ENCODE assay signal across 8 cellular contexts in genomic region chr2:196592331-196592911, GRCh38. TPM values are rescaled to one million over a fixed set of nuclear protein-coding genes. Genes with fewer than 3 reads are reported as not detected.
DNase-seq lines count a peak whose midpoint lies in the region; ATAC-seq and TF ChIP-seq lines count a peak whose summit lies in the region.

No MANE protein-coding gene starts in this region.

- peaks cover 7 to 10% (median 10%) of the 10 kb centered on the region in 3 donors for H3K4me1 ChIP-seq in skeletal muscle tissue (ENCODE audit: control insufficient read depth in 3 of 3, insufficient read depth in 3 of 3, low read length in 3 of 3)

- H3K27ac ChIP-seq in skeletal muscle tissue (ENCODE audit: low read depth, low read length) = no peak overlapping the region

- H3K9me3 ChIP-seq in iPS-18c (ENCODE audit: control insufficient read depth, insufficient read depth, low read length) (no peaks in the 10 kb centered on the region), skeletal muscle tissue (ENCODE audit: control insufficient read depth in 3 of 3, low read length in 3 of 3) (no peaks in the 10 kb centered on the region)

- TF ChIP-seq CTCF in astrocyte of the spinal cord (IDR thresholded peaks at IDR 0.05; ENCODE audit: low read depth, low read length) = peak; percentile 23

- H3K27me3 ChIP-seq in skeletal muscle tissue (ENCODE audit: control insufficient read depth in 3 of 3, insufficient read depth in 3 of 3, low read length in 3 of 3) = peaks cover 10 to 22% (median 16%) of the 10 kb centered on the region in 3 donors

- DNase-seq in NCI-H1436 (lab: John Stamatoyannopoulos, UW) (peak; percentile 56), NCI-H1436 treated with DMSO at 0.1 percent for 48 hours (lab: John Stamatoyannopoulos, UW) (no peak), NCI-H2171 treated with DMSO at 0.1 percent for 48 hours (lab: John Stamatoyannopoulos, UW) (peak; percentile 80), astrocyte of the spinal cord (ENCODE audit: low read depth, low spot score) (peak; percentile 60), NOMO-1 treated with dmso at 0.1 percent for 144 hours (lab: John Stamatoyannopoulos, UW; ENCODE audit: unreplicated experiment) (no peak)

- peak overlapping the region in 2 of 3 donors; percentile 32 to 66 for H3K9ac ChIP-seq in skeletal muscle tissue (ENCODE audit: low read depth in 1 of 3, low read length in 3 of 3)

- H3K36me3 ChIP-seq in skeletal muscle tissue (ENCODE audit: control insufficient read depth in 3 of 3, insufficient read depth in 3 of 3, low read length in 3 of 3) = no peaks in the 10 kb centered on the region

- peak; percentile 30 for ATAC-seq in HG02610 (IDR thresholded peaks at IDR 0.05; ENCODE audit: unreplicated experiment)

- H3K4me3 ChIP-seq in astrocyte of the spinal cord (ENCODE audit: low read depth, low read length) (peak overlapping the region; percentile 61), iPS-18c (ENCODE audit: insufficient read depth, low read depth, low read length) (peak overlapping the region; percentile 79), skeletal muscle tissue (ENCODE audit: low read length in 3 of 3) (peak overlapping the region; percentile 62 to 74 (median 63))

- in situ Hi-C loops in astrocyte of the spinal cord (cut with HindIII; ENCODE audit: low sequenced_read_pairs) = no loop called here

RNA-seq across cellular contexts. Expression of gene HECW2, which starts 0.9 kb away (rescaled TPM):
- 23.5 TPM for total RNA-seq in skeletal muscle tissue

RNA-seq across cellular contexts. Expression of gene CCDC150, which starts 47.1 kb away (rescaled TPM):
- 6.8 TPM for total RNA-seq in skeletal muscle tissue

Comparison
In these comparisons a context has a peak if more than half of its experiments do, and no peak if none do; other contexts are left out.
1. DNase-seq: peak in NCI-H1436 (single experiment), NCI-H2171 treated with DMSO at 0.1 percent for 48 hours (single experiment) and astrocyte of the spinal cord (single experiment); none in NCI-H1436 treated with DMSO at 0.1 percent for 48 hours (single experiment) and NOMO-1 treated with dmso at 0.1 percent for 144 hours (single experiment).
2. Peak in every context shown above with its lines, with median percentiles within 50 percentile points of each other: H3K4me3 ChIP-seq.